8 cellular contexts compared by ENCODE assay signal in genomic region chr16:3400779-3401688, GRCh38. TPM values are rescaled to one million over a fixed set of nuclear protein-coding genes. Genes with fewer than 3 reads are reported as not detected.
DNase-seq lines count a peak whose midpoint lies in the region; ATAC-seq and TF ChIP-seq lines count a peak whose summit lies in the region.

ZNF174 (plus strand) TSS chr16:3401215; CDS start chr16:3402005, 790 bp downstream.
ZSCAN32 (minus strand) TSS chr16:3401004; CDS start chr16:3397557, 3,447 bp downstream.

- H3K27ac Mint-ChIP-seq in activated T-helper 2 cell treated with anti-CD3 and anti-CD28 coated beads, Interferon-gamma antibody, Interleukin-2, Interleukin-4, amounts not matched to agents 10 μg/mL and 5 μg/mL and 100 μg/mL, durations not matched to agents 14 hours and 24 hours and 36 hours: peak within 1 kb of the TSS; percentile 76
- H3K27ac Mint-ChIP-seq in nephron: peak within 1 kb of the TSS; percentile 79 to 93 (median 87)
- H3K27ac Mint-ChIP-seq in stimulated activated naive CD8-positive, alpha-beta T cell treated with anti-CD3 and anti-CD28 coated beads, Interleukin-15, Interleukin-2, amounts not matched to agents 100 ng/mL and 50 ng/mL, for 24 hours: peak within 1 kb of the TSS; percentile 91

- peaks cover 18% of the 10 kb centered on the region for H3K4me1 Mint-ChIP-seq in activated T-helper 2 cell treated with anti-CD3 and anti-CD28 coated beads, Interferon-gamma antibody, Interleukin-2, Interleukin-4, amounts not matched to agents 10 μg/mL and 5 μg/mL and 100 μg/mL, durations not matched to agents 14 hours and 24 hours and 36 hours (ENCODE audit: low read depth)
- H3K4me1 Mint-ChIP-seq in nephron: peaks cover 13% of the 10 kb centered on the region
- peaks cover 48% of the 10 kb centered on the region for H3K4me1 Mint-ChIP-seq in stimulated activated naive CD8-positive, alpha-beta T cell treated with anti-CD3 and anti-CD28 coated beads, Interleukin-15, Interleukin-2, amounts not matched to agents 100 ng/mL and 50 ng/mL, for 24 hours (ENCODE audit: low read depth)

- peaks cover 45% of the 10 kb centered on the region for H3K36me3 ChIP-seq in RWPE2 (ENCODE audit: low read depth)

- peaks cover 80% of the 10 kb centered on the region for H3K36me3 Mint-ChIP-seq in activated T-helper 2 cell treated with anti-CD3 and anti-CD28 coated beads, Interferon-gamma antibody, Interleukin-2, Interleukin-4, amounts not matched to agents 10 μg/mL and 5 μg/mL and 100 μg/mL, durations not matched to agents 14 hours and 24 hours and 36 hours (ENCODE audit: low read depth)
- peaks cover 81% of the 10 kb centered on the region for H3K36me3 Mint-ChIP-seq in nephron (ENCODE audit: low read depth)
- H3K36me3 Mint-ChIP-seq in stimulated activated naive CD8-positive, alpha-beta T cell treated with anti-CD3 and anti-CD28 coated beads, Interleukin-15, Interleukin-2, amounts not matched to agents 100 ng/mL and 50 ng/mL, for 24 hours (ENCODE audit: low read depth): peaks cover 64% of the 10 kb centered on the region

- ATAC-seq in RWPE2 (ENCODE audit: low read depth): peak; percentile 99

- DNase-seq in ELF-1 (ENCODE audit: low read depth, low spot score): peak; percentile 100
- peak; percentile 98 for DNase-seq in H4 (ENCODE audit: low spot score)
- peak; percentile 99 for DNase-seq in LoVo (ENCODE audit: low spot score)
- DNase-seq in RWPE2 (ENCODE audit: low spot score): peak; percentile 98
- peak; percentile 99 for DNase-seq in activated T-helper 2 cell treated with anti-CD3 and anti-CD28 coated beads, Interferon-gamma antibody, Interleukin-2, Interleukin-4, amounts not matched to agents 10 μg/mL and 5 μg/mL and 100 μg/mL, durations not matched to agents 14 hours and 24 hours and 36 hours (ENCODE audit: low spot score)
- peak; percentile 99 for DNase-seq in fibroblast of pulmonary artery (ENCODE audit: low read depth)

- H3K9me3 ChIP-seq in RWPE2 (ENCODE audit: severe bottlenecking): no peaks in the 10 kb centered on the region

- H3K27ac ChIP-seq in RWPE2 (ENCODE audit: poor library complexity, severe bottlenecking): peak within 1 kb of the TSS; percentile 61

- peaks cover 70% of the 10 kb centered on the region for H3K9me3 Mint-ChIP-seq in activated T-helper 2 cell treated with anti-CD3 and anti-CD28 coated beads, Interferon-gamma antibody, Interleukin-2, Interleukin-4, amounts not matched to agents 10 μg/mL and 5 μg/mL and 100 μg/mL, durations not matched to agents 14 hours and 24 hours and 36 hours
- H3K9me3 Mint-ChIP-seq in nephron: peaks cover 64% of the 10 kb centered on the region
- peaks cover 24% of the 10 kb centered on the region for H3K9me3 Mint-ChIP-seq in stimulated activated naive CD8-positive, alpha-beta T cell treated with anti-CD3 and anti-CD28 coated beads, Interleukin-15, Interleukin-2, amounts not matched to agents 100 ng/mL and 50 ng/mL, for 24 hours

- no peaks in the 10 kb centered on the region for H3K27me3 ChIP-seq in RWPE2 (ENCODE audit: insufficient read depth, poor library complexity, severe bottlenecking)

- peak within 1 kb of the TSS; percentile 84 for H3K4me3 ChIP-seq in RWPE2 (ENCODE audit: severe bottlenecking)
- peak within 1 kb of the TSS; percentile 76 for H3K4me3 ChIP-seq in fibroblast of pulmonary artery (replicated peaks; ENCODE audit: low read depth, low read length)

- H3K4me3 Mint-ChIP-seq in activated T-helper 2 cell treated with anti-CD3 and anti-CD28 coated beads, Interferon-gamma antibody, Interleukin-2, Interleukin-4, amounts not matched to agents 10 μg/mL and 5 μg/mL and 100 μg/mL, durations not matched to agents 14 hours and 24 hours and 36 hours (ENCODE audit: low read depth): peak within 1 kb of the TSS; percentile 91
- H3K4me3 Mint-ChIP-seq in nephron: peak within 1 kb of the TSS; percentile 86 to 98 (median 95)
- H3K4me3 Mint-ChIP-seq in stimulated activated naive CD8-positive, alpha-beta T cell treated with anti-CD3 and anti-CD28 coated beads, Interleukin-15, Interleukin-2, amounts not matched to agents 100 ng/mL and 50 ng/mL, for 24 hours: peak within 1 kb of the TSS; percentile 94

- intact Hi-C loops in activated T-helper 2 cell treated with anti-CD3 and anti-CD28 coated beads, Interferon-gamma antibody, Interleukin-2, Interleukin-4, amounts not matched to agents 10 μg/mL and 5 μg/mL and 100 μg/mL, durations not matched to agents 14 hours and 24 hours and 36 hours (cut with micrococcal nuclease): loop anchor here (1.0 to 2.0 kb wide), 7 partner anchors 42 to 166 kb away; partner anchors contain the start of genes CLUAP1, NAA60, TIGD7 and ZNF200

- H3K27me3 Mint-ChIP-seq in activated T-helper 2 cell treated with anti-CD3 and anti-CD28 coated beads, Interferon-gamma antibody, Interleukin-2, Interleukin-4, amounts not matched to agents 10 μg/mL and 5 μg/mL and 100 μg/mL, durations not matched to agents 14 hours and 24 hours and 36 hours (ENCODE audit: low read depth): no peaks in the 10 kb centered on the region
- no peaks in the 10 kb centered on the region for H3K27me3 Mint-ChIP-seq in nephron (ENCODE audit: low read depth)
- no peaks in the 10 kb centered on the region for H3K27me3 Mint-ChIP-seq in stimulated activated naive CD8-positive, alpha-beta T cell treated with anti-CD3 and anti-CD28 coated beads, Interleukin-15, Interleukin-2, amounts not matched to agents 100 ng/mL and 50 ng/mL, for 24 hours

- no peaks in the 10 kb centered on the region for H3K4me1 ChIP-seq in RWPE2 (ENCODE audit: insufficient read depth, poor library complexity, severe bottlenecking)

- TF ChIP-seq CTCF in RWPE2 (IDR thresholded peaks at IDR 0.05; ENCODE audit: poor library complexity, severe bottlenecking) (no peak), fibroblast of pulmonary artery (IDR thresholded peaks at IDR 0.05; ENCODE audit: low read length, missing control alignments) (no peak), nephron (IDR thresholded peaks at IDR 0.05; ENCODE audit: unreplicated experiment in 3 of 3) (no peak)

RNA-seq across cellular contexts. Expression of gene ZNF174, which starts in this region (rescaled TPM):
- 9.7 and 11.2 TPM in 2 replicates for total RNA-seq in H4 (2014; rRNA removed; shearing (Covaris generic))
- 9.2 and 11.1 TPM in 2 replicates for total RNA-seq in activated T-helper 2 cell treated with anti-CD3 and anti-CD28 coated beads, Interferon-gamma antibody, Interleukin-2, Interleukin-4, amounts not matched to agents 10 μg/mL and 5 μg/mL and 100 μg/mL, durations not matched to agents 14 hours and 24 hours and 36 hours

RNA-seq across cellular contexts. Expression of gene ZSCAN32, which starts in this region (rescaled TPM):
- total RNA-seq in H4 (2014; rRNA removed; shearing (Covaris generic)): 14.6 and 17.6 TPM in 2 replicates
- 13.2 and 16.1 TPM in 2 replicates for total RNA-seq in activated T-helper 2 cell treated with anti-CD3 and anti-CD28 coated beads, Interferon-gamma antibody, Interleukin-2, Interleukin-4, amounts not matched to agents 10 μg/mL and 5 μg/mL and 100 μg/mL, durations not matched to agents 14 hours and 24 hours and 36 hours

Comparison
In these comparisons a context has a peak if more than half of its experiments do, and no peak if none do; other contexts are left out.
1. Peak in every context shown above with its lines: DNase-seq, ATAC-seq, H3K4me3 ChIP-seq and H3K27ac ChIP-seq.